Comparison of ENCODE assay signal across 8 cellular contexts in the genomic region with DNA sequence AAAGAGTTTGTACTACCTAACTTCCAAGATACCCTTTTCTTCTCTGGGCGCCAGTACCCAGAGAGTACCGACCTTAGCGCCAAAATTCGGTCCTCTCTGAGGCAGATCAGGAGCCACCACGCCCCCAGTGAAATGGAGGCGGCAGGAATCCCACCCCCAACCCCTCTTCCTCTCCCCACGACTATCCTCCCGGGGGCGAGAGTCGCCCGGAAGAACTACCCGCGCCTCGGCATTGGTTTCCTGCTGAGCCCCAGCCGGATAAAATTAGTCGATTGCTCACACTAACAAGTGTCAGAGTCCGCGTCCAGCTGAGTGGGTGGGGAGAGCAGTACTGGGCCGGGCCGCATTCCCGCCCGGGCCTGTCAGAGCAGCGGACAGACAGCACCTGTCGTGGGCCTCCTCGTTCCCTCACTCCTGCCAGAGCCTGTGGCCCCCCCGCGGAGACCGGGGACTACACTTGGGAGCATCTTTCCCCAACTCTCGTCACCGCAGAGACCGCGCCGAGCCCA.
DNase-seq lines count a peak whose midpoint lies in the region; ATAC-seq lines count a peak whose summit lies in the region.

No MANE protein-coding gene starts in this region.

- no peaks in the 10 kb centered on the region for H3K9me3 Mint-ChIP-seq in effector memory CD8-positive, alpha-beta T cell
- H3K9me3 Mint-ChIP-seq in stimulated activated naive CD8-positive, alpha-beta T cell treated with anti-CD3 and anti-CD28 coated beads, Interleukin-15, Interleukin-2, amounts not matched to agents 100 ng/mL and 50 ng/mL, for 24 hours: no peaks in the 10 kb centered on the region

- DNase-seq in Ammon's horn (ENCODE audit: low spot score): peak; percentile 14
- no peak for DNase-seq in Karpas-422
- peak; percentile 8 to 25 for DNase-seq in activated CD4-positive, alpha-beta T cell treated with anti-CD3 and anti-CD28 coated beads, Interleukin-2, amount 50 U/mL, for 4 hours
- peak in 1 of 3 experiments; percentile 23 for DNase-seq in effector memory CD8-positive, alpha-beta T cell
- DNase-seq in mesenchymal stem cell: peak; percentile 69

- H3K27me3 ChIP-seq in Karpas-422 (ENCODE audit: low read length) (no peaks in the 10 kb centered on the region), mesenchymal stem cell (ENCODE audit: control insufficient read depth in 1 of 2, insufficient read depth in 1 of 2, low read length in 2 of 2) (peaks cover 0 to 15% of the 10 kb centered on the region in 2 experiments)

- no peaks in the 10 kb centered on the region for H3K79me2 ChIP-seq in Karpas-422 (ENCODE audit: low read length)

- H4K20me1 ChIP-seq in Karpas-422 (ENCODE audit: insufficient read depth, low read depth, low read length): no peaks in the 10 kb centered on the region

- H3K4me1 Mint-ChIP-seq in effector memory CD8-positive, alpha-beta T cell (ENCODE audit: low read depth in 2 of 2): peaks cover 14 to 18% of the 10 kb centered on the region in 2 donors
- H3K4me1 Mint-ChIP-seq in stimulated activated naive CD8-positive, alpha-beta T cell treated with anti-CD3 and anti-CD28 coated beads, Interleukin-15, Interleukin-2, amounts not matched to agents 100 ng/mL and 50 ng/mL, for 24 hours (ENCODE audit: low read depth): peaks cover 37% of the 10 kb centered on the region

- H3K27me3 Mint-ChIP-seq in effector memory CD8-positive, alpha-beta T cell: no peaks in the 10 kb centered on the region
- H3K27me3 Mint-ChIP-seq in stimulated activated naive CD8-positive, alpha-beta T cell treated with anti-CD3 and anti-CD28 coated beads, Interleukin-15, Interleukin-2, amounts not matched to agents 100 ng/mL and 50 ng/mL, for 24 hours: no peaks in the 10 kb centered on the region

- H3K4me2 ChIP-seq in Karpas-422 (ENCODE audit: low read depth, low read length, poor library complexity, severe bottlenecking): peak overlapping the region; percentile 71
- peak overlapping the region; percentile 84 for H3K4me2 ChIP-seq in mesenchymal stem cell (ENCODE audit: low read length, poor library complexity, severe bottlenecking)

- H3K18ac ChIP-seq in mesenchymal stem cell (ENCODE audit: low read depth in 1 of 2, low read length in 2 of 2): peak overlapping the region in 1 of 2 experiments; percentile 43

- WGBS in mesenchymal stem cell: 0% methylated on average over 17 of the region's 33 CpGs

- peak overlapping the region; percentile 84; the same call in 1 of the 2 replicates for H2AFZ ChIP-seq in Karpas-422 (ENCODE audit: low read length)
- H2AFZ ChIP-seq in mesenchymal stem cell (ENCODE audit: low read depth, low read length): peak overlapping the region; percentile 6

- no peak overlapping the region for H3K14ac ChIP-seq in mesenchymal stem cell (ENCODE audit: low read length in 2 of 2)

- no peak overlapping the region for H3K4ac ChIP-seq in mesenchymal stem cell (ENCODE audit: low read depth in 1 of 2, low read length in 2 of 2)

- H3K9me3 ChIP-seq in Karpas-422 (ENCODE audit: low read length) (no peaks in the 10 kb centered on the region), mesenchymal stem cell (ENCODE audit: control insufficient read depth, low read length) (no peaks in the 10 kb centered on the region)

- H4K8ac ChIP-seq in mesenchymal stem cell (ENCODE audit: low read length): no peak overlapping the region

- no peaks in the 10 kb centered on the region for H3K9me2 ChIP-seq in Karpas-422 (replicated peaks; ENCODE audit: insufficient read depth, low read length)

- H3K9ac ChIP-seq in Karpas-422 (ENCODE audit: low read length): peak overlapping the region; percentile 55
- peak overlapping the region; percentile 79 for H3K9ac ChIP-seq in mesenchymal stem cell (ENCODE audit: low read length)

- peak overlapping the region; percentile 28 for H2BK15ac ChIP-seq in mesenchymal stem cell (ENCODE audit: low read depth, poor library complexity, severe bottlenecking)

- H3K4me3 Mint-ChIP-seq in effector memory CD8-positive, alpha-beta T cell: peak overlapping the region; percentile 81 to 84
- H3K4me3 Mint-ChIP-seq in stimulated activated naive CD8-positive, alpha-beta T cell treated with anti-CD3 and anti-CD28 coated beads, Interleukin-15, Interleukin-2, amounts not matched to agents 100 ng/mL and 50 ng/mL, for 24 hours: peak overlapping the region; percentile 72

- H3K23ac ChIP-seq in mesenchymal stem cell (ENCODE audit: low read length in 2 of 2): no peak overlapping the region

- H3K36me3 ChIP-seq in Karpas-422 (ENCODE audit: insufficient read depth, low read length) (no peaks in the 10 kb centered on the region), mesenchymal stem cell (ENCODE audit: control insufficient read depth in 1 of 2, insufficient read depth in 2 of 2, low read depth in 1 of 2, low read length in 2 of 2) (peaks cover 5 to 15% of the 10 kb centered on the region in 2 experiments)

- no peaks in the 10 kb centered on the region for H3K79me1 ChIP-seq in mesenchymal stem cell (replicated peaks; ENCODE audit: low read length, poor library complexity, severe bottlenecking)

- H3K27ac Mint-ChIP-seq in effector memory CD8-positive, alpha-beta T cell: peak overlapping the region; percentile 81 to 92
- H3K27ac Mint-ChIP-seq in stimulated activated naive CD8-positive, alpha-beta T cell treated with anti-CD3 and anti-CD28 coated beads, Interleukin-15, Interleukin-2, amounts not matched to agents 100 ng/mL and 50 ng/mL, for 24 hours: peak overlapping the region; percentile 87

- ATAC-seq in GM19023 (IDR thresholded peaks at IDR 0.05; ENCODE audit: unreplicated experiment): peak; percentile 40
- peak; percentile 63 for ATAC-seq in effector memory CD8-positive, alpha-beta T cell (replicated peaks)
- no peak for ATAC-seq in HG02970 (IDR thresholded peaks at IDR 0.05; ENCODE audit: low FRiP score, unreplicated experiment)

- peaks cover 3% of the 10 kb centered on the region for H3K36me3 Mint-ChIP-seq in effector memory CD8-positive, alpha-beta T cell (ENCODE audit: insufficient read depth)
- no peaks in the 10 kb centered on the region for H3K36me3 Mint-ChIP-seq in stimulated activated naive CD8-positive, alpha-beta T cell treated with anti-CD3 and anti-CD28 coated beads, Interleukin-15, Interleukin-2, amounts not matched to agents 100 ng/mL and 50 ng/mL, for 24 hours (ENCODE audit: low read depth)

- no peak overlapping the region for H3K27ac ChIP-seq in Karpas-422 (ENCODE audit: low read length)
- H3K27ac ChIP-seq in mesenchymal stem cell (ENCODE audit: low read length, poor library complexity, severe bottlenecking): peak overlapping the region; percentile 73

- H2AK5ac ChIP-seq in mesenchymal stem cell (ENCODE audit: low read length, severe bottlenecking): no peak overlapping the region

- H3K4me3 ChIP-seq in Karpas-422 (ENCODE audit: low read length) (peak overlapping the region; percentile 68), mesenchymal stem cell (ENCODE audit: insufficient read depth in 1 of 2, low read depth in 1 of 2, low read length in 2 of 2) (peak overlapping the region; percentile 48 to 72)

- H4K91ac ChIP-seq in mesenchymal stem cell (ENCODE audit: low read length): no peak overlapping the region

- H2BK5ac ChIP-seq in mesenchymal stem cell (ENCODE audit: low read depth, low read length, poor library complexity, severe bottlenecking): no peak overlapping the region

- H3K4me1 ChIP-seq in Karpas-422 (ENCODE audit: low read length) (peaks cover 16% of the 10 kb centered on the region), mesenchymal stem cell (ENCODE audit: control insufficient read depth, insufficient read depth, low read depth, low read length) (peaks cover 1% of the 10 kb centered on the region)

- no peak overlapping the region for H2BK120ac ChIP-seq in mesenchymal stem cell (ENCODE audit: low read depth, low read length)

- H2BK12ac ChIP-seq in mesenchymal stem cell (ENCODE audit: low read length in 2 of 2): no peak overlapping the region
